ENCODE assay signal across 8 cellular contexts in genomic region chr13:112943309-112944125, GRCh38. TPM values are rescaled to one million over a fixed set of nuclear protein-coding genes. Genes with fewer than 3 reads are reported as not detected.
DNase-seq lines count a peak whose midpoint lies in the region; ATAC-seq lines count a peak whose summit lies in the region.

No MANE protein-coding gene starts in this region.

- no peak overlapping the region for H3K27ac Mint-ChIP-seq in activated naive CD8-positive, alpha-beta T cell

- 2% methylated on average over 81 of the region's 81 CpGs for WGBS in right cardiac atrium

- peak overlapping the region; percentile 68 for H3K4me3 ChIP-seq in right cardiac atrium (ENCODE audit: low read length)

- H3K27me3 ChIP-seq in right cardiac atrium (ENCODE audit: control insufficient read depth, insufficient read depth): no peaks in the 10 kb centered on the region

- H3K4me1 Mint-ChIP-seq in activated naive CD8-positive, alpha-beta T cell (ENCODE audit: low read depth): peaks cover 6% of the 10 kb centered on the region

- peak overlapping the region; percentile 74 for H3K4me3 Mint-ChIP-seq in activated naive CD8-positive, alpha-beta T cell

- no peaks in the 10 kb centered on the region for H3K4me1 ChIP-seq in right cardiac atrium (ENCODE audit: control insufficient read depth, insufficient read depth, low read length)

- H3K27ac ChIP-seq in right cardiac atrium (ENCODE audit: low read length): peak overlapping the region; percentile 10

- H3K27me3 Mint-ChIP-seq in activated naive CD8-positive, alpha-beta T cell: peaks cover 4% of the 10 kb centered on the region

- ATAC-seq in HG02763 (IDR thresholded peaks at IDR 0.05; ENCODE audit: unreplicated experiment) (peak; percentile 16), right cardiac atrium (peak; percentile 76 to 80), GM18517 (IDR thresholded peaks at IDR 0.05; ENCODE audit: unreplicated experiment) (no peak)

- intact Hi-C loops in right cardiac atrium (cut with DNase I): loop anchor here in 3 of 4 donors (2.0 to 10.0 kb wide), 4 partner anchors 61 to 451 kb away; no protein-coding TSS in a partner anchor

- H3K9me3 ChIP-seq in right cardiac atrium (ENCODE audit: control insufficient read depth, low read length): no peaks in the 10 kb centered on the region

- H3K9me3 Mint-ChIP-seq in activated naive CD8-positive, alpha-beta T cell (ENCODE audit: low read depth): no peaks in the 10 kb centered on the region

- DNase-seq in NCI-H510A treated with DMSO at 0.1 percent for 48 hours (lab: John Stamatoyannopoulos, UW) (peak; percentile 39), NCI-H510A (lab: John Stamatoyannopoulos, UW) (no peak), NCI-H2227 (lab: John Stamatoyannopoulos, UW; ENCODE audit: unreplicated experiment) (peak; percentile 53), right cardiac atrium (peak; percentile 60 to 85 (median 76)), retina (peak; percentile 86)

- H3K36me3 Mint-ChIP-seq in activated naive CD8-positive, alpha-beta T cell: no peaks in the 10 kb centered on the region

RNA-seq across cellular contexts. Expression of gene MCF2L, which starts 25.5 kb away (rescaled TPM):
- total RNA-seq in right cardiac atrium: 10 to 100 TPM; 18.0 to 47.5 (median 27.4) TPM
- polyA plus RNA-seq in right cardiac atrium: 33.2 TPM
